Comparison of ENCODE assay signal across 8 cellular contexts in the genomic region with DNA sequence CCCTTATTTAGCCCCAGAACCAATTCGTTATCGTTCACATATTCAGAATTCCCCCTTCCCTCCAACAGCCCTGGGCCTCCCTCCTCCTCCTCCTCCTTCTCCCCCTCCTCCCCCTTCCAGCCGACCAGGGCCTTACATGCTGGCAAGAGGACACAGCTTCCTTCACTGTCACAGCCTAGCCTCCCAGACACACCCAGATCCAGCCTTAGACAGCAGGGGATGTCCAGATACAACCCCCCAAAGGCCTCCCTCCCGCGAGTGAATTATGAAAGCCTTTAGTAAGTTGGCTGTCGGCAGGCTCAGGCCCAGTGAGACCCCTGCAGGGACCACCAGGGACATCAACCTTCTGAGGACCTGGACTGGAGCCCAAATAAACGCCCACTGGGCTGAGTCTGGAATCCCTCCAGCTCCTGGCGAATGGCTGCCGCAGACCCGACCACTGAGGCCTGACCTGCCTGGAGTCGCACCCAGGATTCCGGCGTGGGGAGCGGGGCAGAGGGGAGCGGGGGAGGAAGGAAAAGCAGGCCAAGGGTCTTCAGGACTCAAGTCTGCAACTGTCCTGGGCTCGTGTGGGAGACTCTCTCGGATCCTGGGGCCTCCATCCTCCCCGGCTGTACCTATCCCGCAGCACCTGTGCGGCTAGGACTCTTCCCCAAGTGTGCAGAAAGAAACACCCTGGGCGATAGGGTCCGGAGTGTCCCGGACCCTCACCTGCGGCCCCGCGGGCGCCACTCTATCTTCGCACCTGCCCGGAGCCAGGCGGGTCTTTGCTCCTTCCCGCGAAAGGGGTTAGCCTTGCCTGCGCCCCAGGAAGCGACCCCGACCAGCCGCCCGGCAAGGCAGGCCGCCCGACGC. TPM values are rescaled to one million over a fixed set of nuclear protein-coding genes. Genes with fewer than 3 reads are reported as not detected.
A peak's percentile ranks its signal among the peaks of the same experiment; 100 is the strongest.
DNase-seq lines count a peak whose midpoint lies in the region; ATAC-seq and TF ChIP-seq lines count a peak whose summit lies in the region.

No MANE protein-coding gene starts in this region.

- H3K36me3 ChIP-seq in GM23338 (ENCODE audit: insufficient read depth): no peaks in the 10 kb centered on the region
- no peaks in the 10 kb centered on the region for H3K36me3 ChIP-seq in OCI-LY3 (replicated peaks; ENCODE audit: low read depth, low read length)

- H3K4me1 ChIP-seq in GM23338 (ENCODE audit: insufficient read depth): peaks cover 21% of the 10 kb centered on the region
- no peaks in the 10 kb centered on the region for H3K4me1 ChIP-seq in OCI-LY3 (ENCODE audit: low read length)

- H3K4me3 ChIP-seq in GM23338: peak overlapping the region; percentile 89
- peak overlapping the region; percentile 96 for H3K4me3 ChIP-seq in OCI-LY3 (ENCODE audit: low read length)

- H4K20me1 ChIP-seq in GM23338 (replicated peaks; ENCODE audit: insufficient read depth) (0 out of 2 replicates have a peak, but pooled peaks cover 4% of the 10 kb centered on the region), OCI-LY3 (ENCODE audit: insufficient read depth, low read length) (no peaks in the 10 kb centered on the region)

- H3K9me2 ChIP-seq in GM23338 (ENCODE audit: insufficient read depth): peaks cover 2% of the 10 kb centered on the region; the same call in 1 of the 2 replicates

- H3K79me2 ChIP-seq in GM23338 (replicated peaks; ENCODE audit: insufficient read depth): no peaks in the 10 kb centered on the region; the same call in 1 of the 2 replicates
- peaks cover 13% of the 10 kb centered on the region for H3K79me2 ChIP-seq in OCI-LY3 (ENCODE audit: low read length)

- H3K4me2 ChIP-seq in GM23338: peak overlapping the region; percentile 89
- H3K4me2 ChIP-seq in OCI-LY3 (ENCODE audit: low read length): peak overlapping the region; percentile 86

- H3K9me3 Mint-ChIP-seq in GM23338 (no peaks in the 10 kb centered on the region), chondrocyte (ENCODE audit: low read depth) (no peaks in the 10 kb centered on the region)
- H3K9me3 Mint-ChIP-seq in stimulated activated naive CD8-positive, alpha-beta T cell treated with anti-CD3 and anti-CD28 coated beads, Interleukin-15, Interleukin-2, amounts not matched to agents 100 ng/mL and 50 ng/mL, for 24 hours: no peaks in the 10 kb centered on the region

- peak overlapping the region; percentile 76 for H3K4me3 Mint-ChIP-seq in GM23338
- H3K4me3 Mint-ChIP-seq in chondrocyte (ENCODE audit: unreplicated experiment): peak overlapping the region; percentile 80
- H3K4me3 Mint-ChIP-seq in stimulated activated naive CD8-positive, alpha-beta T cell treated with anti-CD3 and anti-CD28 coated beads, Interleukin-15, Interleukin-2, amounts not matched to agents 100 ng/mL and 50 ng/mL, for 24 hours: peak overlapping the region; percentile 60

- peaks cover 34% of the 10 kb centered on the region for H3K4me1 Mint-ChIP-seq in GM23338
- peaks cover 58% of the 10 kb centered on the region for H3K4me1 Mint-ChIP-seq in chondrocyte (ENCODE audit: low read depth)
- H3K4me1 Mint-ChIP-seq in stimulated activated naive CD8-positive, alpha-beta T cell treated with anti-CD3 and anti-CD28 coated beads, Interleukin-15, Interleukin-2, amounts not matched to agents 100 ng/mL and 50 ng/mL, for 24 hours (ENCODE audit: low read depth): peaks cover 12% of the 10 kb centered on the region

- H3K27me3 ChIP-seq in GM23338 (ENCODE audit: insufficient read depth): peaks cover 58% of the 10 kb centered on the region
- H3K27me3 ChIP-seq in OCI-LY3 (ENCODE audit: low read depth, low read length): 0 out of 2 replicates have a peak, but pooled peaks cover 5% of the 10 kb centered on the region
- no peaks in the 10 kb centered on the region for H3K27me3 ChIP-seq in layer of hippocampus (ENCODE audit: control insufficient read depth, insufficient read depth, low read length)

- H3F3A ChIP-seq in GM23338 (replicated peaks; ENCODE audit: low read depth): no peaks in the 10 kb centered on the region

- H3K27me3 Mint-ChIP-seq in GM23338 (ENCODE audit: insufficient read depth, low read depth, poor library complexity) (peaks cover 32% of the 10 kb centered on the region), chondrocyte (ENCODE audit: low read depth) (peaks cover 2% of the 10 kb centered on the region)
- H3K27me3 Mint-ChIP-seq in stimulated activated naive CD8-positive, alpha-beta T cell treated with anti-CD3 and anti-CD28 coated beads, Interleukin-15, Interleukin-2, amounts not matched to agents 100 ng/mL and 50 ng/mL, for 24 hours: peaks cover 39% of the 10 kb centered on the region

- H3K27ac ChIP-seq in GM23338 (ENCODE audit: low read depth): no peak overlapping the region
- H3K27ac ChIP-seq in OCI-LY3 (ENCODE audit: low read length): no peak overlapping the region
- peak overlapping the region; percentile 97 for H3K27ac ChIP-seq in layer of hippocampus (ENCODE audit: low read depth, low read length)

- H3K27ac Mint-ChIP-seq in GM23338: no peak overlapping the region
- H3K27ac Mint-ChIP-seq in chondrocyte (ENCODE audit: unreplicated experiment): peak overlapping the region; percentile 89
- no peak overlapping the region for H3K27ac Mint-ChIP-seq in stimulated activated naive CD8-positive, alpha-beta T cell treated with anti-CD3 and anti-CD28 coated beads, Interleukin-15, Interleukin-2, amounts not matched to agents 100 ng/mL and 50 ng/mL, for 24 hours

- DNase-seq in EL (peak; percentile 68), GM23338 (ENCODE audit: low spot score) (peak; percentile 54), chondrocyte (ENCODE audit: low spot score) (peak; percentile 65), NCI-H2107 treated with DMSO at 0.1 percent for 48 hours (lab: John Stamatoyannopoulos, UW; ENCODE audit: unreplicated experiment) (no peak), activated gamma-delta T cell treated with Interleukin-2 at 50 U/mL for 16 hours (no peak)

- H3K36me3 Mint-ChIP-seq in GM23338 (ENCODE audit: low read depth) (no peaks in the 10 kb centered on the region), chondrocyte (ENCODE audit: low read depth) (no peaks in the 10 kb centered on the region)
- no peaks in the 10 kb centered on the region for H3K36me3 Mint-ChIP-seq in stimulated activated naive CD8-positive, alpha-beta T cell treated with anti-CD3 and anti-CD28 coated beads, Interleukin-15, Interleukin-2, amounts not matched to agents 100 ng/mL and 50 ng/mL, for 24 hours (ENCODE audit: low read depth)

- H2AFZ ChIP-seq in GM23338 (0 out of 2 replicates have a peak overlapping the region, but pooled peaks have one; percentile 47), OCI-LY3 (ENCODE audit: low read depth, low read length) (no peak overlapping the region)

- TF ChIP-seq CTCF in GM23338 (conservative IDR thresholded peaks at IDR 0.05; ENCODE audit: low read depth in 2 of 2): no peak; a peak in 1 of 4 replicates
- no peak for TF ChIP-seq CTCF in OCI-LY3 (IDR thresholded peaks at IDR 0.05; ENCODE audit: low read depth, low read length)
- no peak for TF ChIP-seq CTCF in chondrocyte (IDR thresholded peaks at IDR 0.05)

- peak overlapping the region; percentile 69 for H3K9ac ChIP-seq in OCI-LY3 (ENCODE audit: low read length)

- no peaks in the 10 kb centered on the region for H3K9me3 ChIP-seq in OCI-LY3 (ENCODE audit: insufficient read depth, low read length)

- peak; percentile 23 for ATAC-seq in GM23338

TF ChIP-seq in GM23338, 12 proteins besides CTCF, POLR2A, EP300 and RAD21 (continues in another document):
- TF ChIP-seq STAT1 (IDR thresholded peaks at IDR 0.05; ENCODE audit: unreplicated experiment) (no peak), EZH2 (IDR thresholded peaks at IDR 0.05; ENCODE audit: low read depth, unreplicated experiment) (peak; percentile 29), ZNF331 (CRISPR knock-in tag; IDR thresholded peaks at IDR 0.05; ENCODE audit: low read depth) (no peak)
- TF ChIP-seq, protein P1, sequence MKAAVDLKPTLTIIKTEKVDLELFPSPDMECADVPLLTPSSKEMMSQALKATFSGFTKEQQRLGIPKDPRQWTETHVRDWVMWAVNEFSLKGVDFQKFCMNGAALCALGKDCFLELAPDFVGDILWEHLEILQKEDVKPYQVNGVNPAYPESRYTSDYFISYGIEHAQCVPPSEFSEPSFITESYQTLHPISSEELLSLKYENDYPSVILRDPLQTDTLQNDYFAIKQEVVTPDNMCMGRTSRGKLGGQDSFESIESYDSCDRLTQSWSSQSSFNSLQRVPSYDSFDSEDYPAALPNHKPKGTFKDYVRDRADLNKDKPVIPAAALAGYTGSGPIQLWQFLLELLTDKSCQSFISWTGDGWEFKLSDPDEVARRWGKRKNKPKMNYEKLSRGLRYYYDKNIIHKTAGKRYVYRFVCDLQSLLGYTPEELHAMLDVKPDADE (IDR thresholded peaks at IDR 0.05): no peak

RNA-seq across cellular contexts. Expression of gene SEPTIN8, which starts 0.7 kb away (rescaled TPM):
- total RNA-seq in GM23338 (2014; rRNA removed; shearing (Covaris generic)): 37.2 and 45.0 TPM in 2 replicates
- 8.7 and 8.8 TPM in 2 replicates for polyA plus RNA-seq in GM23338 (2016; fragmentation: Nextera tagmentation; extraction: Ambion mirVana)
- total RNA-seq in chondrocyte: 86.0 to 128 TPM (median 127 TPM) in 3 replicates

RNA-seq across cellular contexts. Expression of gene CCNI2, which starts 29.1 kb away (rescaled TPM):
- 0.74 and 2.5 TPM in 2 replicates for total RNA-seq in GM23338 (2014; rRNA removed; shearing (Covaris generic))
- 0.55 and 1.1 TPM in 2 replicates for polyA plus RNA-seq in GM23338 (2016; fragmentation: Nextera tagmentation; extraction: Ambion mirVana)
- 0.15 TPM in 1 of 3 replicates, not detected in the others for total RNA-seq in chondrocyte

RNA-seq across cellular contexts. Expression of gene SOWAHA, which starts 36.8 kb away (rescaled TPM):
- total RNA-seq in GM23338 (2014; rRNA removed; shearing (Covaris generic)): 0.52 and 0.93 TPM in 2 replicates
- 0.18 TPM in 1 of 2 replicates, not detected in the other for polyA plus RNA-seq in GM23338 (2016; fragmentation: Nextera tagmentation; extraction: Ambion mirVana)
- total RNA-seq in chondrocyte: not detected in 3 replicates

RNA-seq across cellular contexts. Expression of gene KIF3A, which starts 39.0 kb away (rescaled TPM):
- 10.5 and 11.2 TPM in 2 replicates for total RNA-seq in GM23338 (2014; rRNA removed; shearing (Covaris generic))
- 15.4 and 19.7 TPM in 2 replicates for polyA plus RNA-seq in GM23338 (2016; fragmentation: Nextera tagmentation; extraction: Ambion mirVana)
- 15.0 to 16.4 TPM (median 16.2 TPM) in 3 replicates for total RNA-seq in chondrocyte

RNA-seq across cellular contexts. Expression of gene SHROOM1, which starts 54.1 kb away (rescaled TPM):
- total RNA-seq in GM23338 (2014; rRNA removed; shearing (Covaris generic)): 4.3 and 5.4 TPM in 2 replicates
- 2.5 and 2.6 TPM in 2 replicates for polyA plus RNA-seq in GM23338 (2016; fragmentation: Nextera tagmentation; extraction: Ambion mirVana)
- total RNA-seq in chondrocyte: 6.5 to 7.7 TPM (median 7.6 TPM) in 3 replicates

Comparison
In these comparisons a context has a peak if more than half of its experiments do, and no peak if none do; other contexts are left out.
1. DNase-seq: peak in EL (single experiment), GM23338 (single experiment) and chondrocyte (single experiment); none in NCI-H2107 treated with DMSO at 0.1 percent for 48 hours (single experiment) and activated gamma-delta T cell treated with Interleukin-2 at 50 U/mL for 16 hours (single experiment).
2. Peak in every context shown above with its lines, with median percentiles within 50 percentile points of each other: H3K4me3 Mint-ChIP-seq.